In genomic region chr2:127704641-127705243, GRCh38 we compare ENCODE assay signal across 20 cellular contexts. TPM values are rescaled to one million over a fixed set of nuclear protein-coding genes. Genes with fewer than 3 reads are reported as not detected.
A peak's percentile ranks its signal among the peaks of the same experiment; 100 is the strongest.
DNase-seq lines count a peak whose midpoint lies in the region; ATAC-seq and TF ChIP-seq lines count a peak whose summit lies in the region.
"Had no signal": no experiment of that assay in that cellular context is flagged by ENCODE, and none has a peak within 500 bp of the region (broad histone marks: within the 10 kb centered on the region; RNA-seq: fewer than 3 reads in every experiment).

No MANE protein-coding gene starts in this region.

- no peak overlapping the region for H3K14ac ChIP-seq in IMR-90 (replicated peaks; ENCODE audit: low read depth, low read length)

- TF ChIP-seq RAD21 in IMR-90 (IDR thresholded peaks at IDR 0.05; ENCODE audit: low read length), result no peak

- H3K79me2 ChIP-seq in osteoblast (ENCODE audit: insufficient read depth, low read length), result peaks cover 18% of the 10 kb centered on the region

- no peak overlapping the region for H2AK5ac ChIP-seq in IMR-90 (ENCODE audit: low read depth, low read length)

- H2AFZ ChIP-seq in IMR-90 (replicated peaks; ENCODE audit: low read length, poor library complexity) (no peak overlapping the region), osteoblast (ENCODE audit: low read length) (no peak overlapping the region)

- H3K9me3 ChIP-seq in IMR-90 (ENCODE audit: control insufficient read depth, insufficient read depth, low read length) (no peaks in the 10 kb centered on the region), esophagus squamous epithelium (no peaks in the 10 kb centered on the region), osteoblast (ENCODE audit: low read depth, low read length) (no peaks in the 10 kb centered on the region)
- H3K9me3 ChIP-seq: gastroesophageal sphincter, ovary, tibial nerve had no signal

- BruUV-seq in IMR-90 (replicated peaks; lab: Mats Ljungman, UMichigan), result no TSS peak

- CTCF ChIA-PET in activated CD4-positive, alpha-beta memory T cell treated with anti-CD3 and anti-CD28 coated beads for 36 hours (lab: Charles Lee), result interaction anchor here (1.1 kb wide), 2 partner anchors 9 to 55 kb away, joined by 3 read pairs; no protein-coding TSS in a partner anchor
- CTCF ChIA-PET in activated CD4-positive, alpha-beta memory T cell treated with anti-CD3 and anti-CD28 coated beads, Interleukin-2, amount 10 ng/mL, durations not matched to agents 7 days and 5 days (lab: Charles Lee), result interaction anchor here (1.1 kb wide), 1 partner anchor 114 kb away, joined by 3 read pairs; no protein-coding TSS in a partner anchor
- CTCF ChIA-PET in IMR-90 (lab: Yijun Ruan, JAX), result no interaction called here

- no peak overlapping the region for H3K4ac ChIP-seq in IMR-90 (ENCODE audit: low read depth, low read length)

- H3K23ac ChIP-seq in IMR-90 (ENCODE audit: low read depth, low read length), result no peak overlapping the region

- peaks cover 11% of the 10 kb centered on the region; the same call in 1 of the 2 replicates for H4K20me1 ChIP-seq in IMR-90 (ENCODE audit: insufficient read depth, low read length)
- H4K20me1 ChIP-seq in osteoblast (ENCODE audit: insufficient read depth, low read length), result no peaks in the 10 kb centered on the region

- H4K91ac ChIP-seq in IMR-90 (ENCODE audit: insufficient read depth, low read depth, low read length), result no peak overlapping the region

- no peak overlapping the region for H4K5ac ChIP-seq in IMR-90 (ENCODE audit: low read depth, low read length)

- no peaks in the 10 kb centered on the region for H3K27me3 ChIP-seq in IMR-90 (ENCODE audit: control insufficient read depth, insufficient read depth, low read length)
- no peaks in the 10 kb centered on the region for H3K27me3 ChIP-seq in esophagus squamous epithelium
- no peaks in the 10 kb centered on the region for H3K27me3 ChIP-seq in osteoblast (ENCODE audit: insufficient read depth, low read length)
- H3K27me3 ChIP-seq: gastroesophageal sphincter, ovary, tibial nerve had no signal

- H3K4me3 ChIP-seq in IMR-90 (ENCODE audit: insufficient read depth, low read depth, low read length) (no peak overlapping the region), esophagus squamous epithelium (no peak overlapping the region), osteoblast (ENCODE audit: insufficient read depth, low read length) (no peak overlapping the region), coronary artery (no peak overlapping the region)
- H3K4me3 ChIP-seq: gastroesophageal sphincter, ovary, tibial nerve had no signal

- no peak overlapping the region for H4K8ac ChIP-seq in IMR-90 (ENCODE audit: low read depth in 2 of 2, low read length in 2 of 2)

- in situ Hi-C loops in IMR-90 (cut with MboI; ENCODE audit: low sequenced_read_pairs), result no loop called here

- H3K4me2 ChIP-seq in IMR-90 (ENCODE audit: low read depth, low read length) (no peak overlapping the region; the same call in 1 of the 2 replicates), osteoblast (ENCODE audit: insufficient read depth, low read length) (no peak overlapping the region)

- H3K27me3 Mint-ChIP-seq in activated CD4-positive, alpha-beta memory T cell treated with anti-CD3 and anti-CD28 coated beads for 36 hours, result no peaks in the 10 kb centered on the region
- no peaks in the 10 kb centered on the region for H3K27me3 Mint-ChIP-seq in activated CD4-positive, alpha-beta memory T cell treated with anti-CD3 and anti-CD28 coated beads, Interleukin-2, amount 10 ng/mL, durations not matched to agents 7 days and 5 days

- TF ChIP-seq POLR2A in IMR-90 (IDR thresholded peaks at IDR 0.05; ENCODE audit: low read depth, low read length) (no peak), esophagus squamous epithelium (IDR thresholded peaks at IDR 0.05) (no peak)

- intact Hi-C loops in activated CD4-positive, alpha-beta memory T cell treated with anti-CD3 and anti-CD28 coated beads for 36 hours (cut with micrococcal nuclease), result loop anchor here (5.0 kb wide), 5 partner anchors 33 to 323 kb away; partner anchors contain the start of genes MAP3K2, POLR2D and SAP130
- intact Hi-C loops in IMR-90 (cut with micrococcal nuclease), result loop anchor here (2.0 to 10.0 kb wide), 2 partner anchors 106 to 180 kb away; partner anchors contain the start of genes IWS1 and WDR33
- intact Hi-C loops in esophagus squamous epithelium (cut with DNase I), result no loop called here

- no peak overlapping the region; the same call in 1 of the 2 replicates for H3K18ac ChIP-seq in IMR-90 (ENCODE audit: low read depth, low read length)

- peaks cover 37% of the 10 kb centered on the region for H3K36me3 Mint-ChIP-seq in activated CD4-positive, alpha-beta memory T cell treated with anti-CD3 and anti-CD28 coated beads for 36 hours
- peaks cover 51% of the 10 kb centered on the region for H3K36me3 Mint-ChIP-seq in activated CD4-positive, alpha-beta memory T cell treated with anti-CD3 and anti-CD28 coated beads, Interleukin-2, amount 10 ng/mL, durations not matched to agents 7 days and 5 days (ENCODE audit: low read depth)

- ATAC-seq in IMR-90 (ENCODE audit: low read depth) (no peak), HG03135 (IDR thresholded peaks at IDR 0.05; ENCODE audit: unreplicated experiment) (no peak)

- peaks cover 14 to 50% of the 10 kb centered on the region in 2 experiments for H3K79me1 ChIP-seq in IMR-90 (ENCODE audit: low read depth in 1 of 2, low read length in 2 of 2)

- no peak overlapping the region for H2BK20ac ChIP-seq in IMR-90 (ENCODE audit: low read depth, low read length)

- dilution Hi-C loops in IMR-90 (cut with HindIII; ENCODE audit: low sequenced_read_pairs, unreplicated experiment), result no loop called here

- H2BK15ac ChIP-seq in IMR-90 (ENCODE audit: low read depth, low read length), result no peak overlapping the region

- H2BK5ac ChIP-seq in IMR-90 (ENCODE audit: low read depth, low read length, poor library complexity, severe bottlenecking), result no peak overlapping the region

- no peaks in the 10 kb centered on the region for H3K9me3 Mint-ChIP-seq in activated CD4-positive, alpha-beta memory T cell treated with anti-CD3 and anti-CD28 coated beads for 36 hours
- H3K9me3 Mint-ChIP-seq in activated CD4-positive, alpha-beta memory T cell treated with anti-CD3 and anti-CD28 coated beads, Interleukin-2, amount 10 ng/mL, durations not matched to agents 7 days and 5 days, result no peaks in the 10 kb centered on the region
- H3K9me3 Mint-ChIP-seq: T-helper 1 cell treated with Interleukin-12 subunit alpha and Interleukin-12 subunit beta and Interleukin-4 antibody, amounts not matched to agents 30 μg/mL and 1 μg/mL, for 36 hours had no signal

- H3K9me1 ChIP-seq in IMR-90 (ENCODE audit: insufficient read depth, low read length), result peaks cover 18% of the 10 kb centered on the region

- no peak overlapping the region for H3K56ac ChIP-seq in IMR-90 (ENCODE audit: extremely low read depth, insufficient read depth, low read length)

- H3K27ac ChIP-seq in IMR-90 (ENCODE audit: insufficient read depth, low read length) (peak overlapping the region; percentile 63; the same call in 1 of the 2 replicates), esophagus squamous epithelium (peak overlapping the region in 3 of 4 donors; percentile 9 to 31 (median 27)), osteoblast (ENCODE audit: low read depth, low read length) (no peak overlapping the region), coronary artery (peak overlapping the region in 1 of 2 donors; percentile 39)
- H3K27ac ChIP-seq: ovary, tibial nerve had no signal

- no peak for DNase-seq in activated CD4-positive, alpha-beta memory T cell treated with anti-CD3 and anti-CD28 coated beads for 36 hours
- no peak for DNase-seq in activated CD4-positive, alpha-beta memory T cell treated with anti-CD3 and anti-CD28 coated beads, Interleukin-2, amount 10 ng/mL, durations not matched to agents 7 days and 5 days
- DNase-seq in IMR-90, result no peak
- DNase-seq in esophagus squamous epithelium (lab: John Stamatoyannopoulos, UW), result no peak
- peak; percentile 56 for DNase-seq in osteoblast (ENCODE audit: insufficient read length, low spot score, missing footprints)
- no peak for DNase-seq in coronary artery (ENCODE audit: low spot score)
- DNase-seq in NK-92 treated with Interleukin-12 subunit alpha and Interleukin-12 subunit beta, amount 100 ng/mL, for 24 hours (lab: John Stamatoyannopoulos, UW), result no peak
- DNase-seq: activated CD4-positive, CD25-positive, alpha-beta regulatory T cell treated with anti-CD3 and anti-CD28 coated beads, Interleukin-2, amount 50 U/mL, for 72 hours; activated T-cell treated with anti-CD3 and anti-CD28 coated beads, Interleukin-2, amount 50 U/mL, for 1 hour; amniotic stem cell; cerebellar nuclear complex; midbrain; NCI-H774; ovary; stimulated activated CD4-positive, alpha-beta T cell treated with anti-CD3 and anti-CD28 coated beads, Interleukin-4, amount 100 ng/mL, for 24 hours had no signal

- H3K4me3 Mint-ChIP-seq in activated CD4-positive, alpha-beta memory T cell treated with anti-CD3 and anti-CD28 coated beads for 36 hours, result no peak overlapping the region
- no peak overlapping the region for H3K4me3 Mint-ChIP-seq in activated CD4-positive, alpha-beta memory T cell treated with anti-CD3 and anti-CD28 coated beads, Interleukin-2, amount 10 ng/mL, durations not matched to agents 7 days and 5 days
- H3K4me3 Mint-ChIP-seq: T-helper 1 cell treated with Interleukin-12 subunit alpha and Interleukin-12 subunit beta and Interleukin-4 antibody, amounts not matched to agents 30 μg/mL and 1 μg/mL, for 36 hours had no signal

- POLR2A ChIA-PET in activated CD4-positive, alpha-beta memory T cell treated with anti-CD3 and anti-CD28 coated beads for 36 hours (lab: Charles Lee), result interaction anchor here (0.6 to 0.9 kb wide), 2 partner anchors 178 to 320 kb away, joined by 3 to 4 read pairs; partner anchors contain the start of gene IWS1
- POLR2A ChIA-PET in activated CD4-positive, alpha-beta memory T cell treated with anti-CD3 and anti-CD28 coated beads, Interleukin-2, amount 10 ng/mL, durations not matched to agents 7 days and 5 days (lab: Charles Lee), result interaction anchor here (0.5 to 5.9 kb wide), 6 partner anchors 9 to 117 kb away, joined by 3 to 28 read pairs (median 4); no protein-coding TSS in a partner anchor
- POLR2A ChIA-PET in IMR-90 (lab: Charles Lee; ENCODE audit: unreplicated experiment), result interaction anchor here (0.5 kb wide), 1 partner anchor 94 kb away, joined by 5 read pairs; no protein-coding TSS in a partner anchor

- H3K36me3 ChIP-seq in IMR-90 (ENCODE audit: control insufficient read depth, insufficient read depth, low read length), result peaks cover 33% of the 10 kb centered on the region
- peaks cover 20 to 44% (median 21%) of the 10 kb centered on the region in 3 donors for H3K36me3 ChIP-seq in esophagus squamous epithelium
- H3K36me3 ChIP-seq in osteoblast (ENCODE audit: insufficient read depth, low read length), result peaks cover 27% of the 10 kb centered on the region
- H3K36me3 ChIP-seq: ovary had no signal

- peak overlapping the region; percentile 54 for H3K27ac Mint-ChIP-seq in activated CD4-positive, alpha-beta memory T cell treated with anti-CD3 and anti-CD28 coated beads for 36 hours
- H3K27ac Mint-ChIP-seq in activated CD4-positive, alpha-beta memory T cell treated with anti-CD3 and anti-CD28 coated beads, Interleukin-2, amount 10 ng/mL, durations not matched to agents 7 days and 5 days, result no peak overlapping the region
- H3K27ac Mint-ChIP-seq: T-helper 1 cell treated with Interleukin-12 subunit alpha and Interleukin-12 subunit beta and Interleukin-4 antibody, amounts not matched to agents 30 μg/mL and 1 μg/mL, for 36 hours had no signal

- no peak overlapping the region for H3K9ac ChIP-seq in IMR-90 (ENCODE audit: low read depth, low read length)

- no peak overlapping the region for H2AK9ac ChIP-seq in IMR-90 (replicated peaks; ENCODE audit: low read depth, low read length, poor library complexity)

- no peak overlapping the region for H2BK120ac ChIP-seq in IMR-90 (ENCODE audit: low read depth, low read length)

- no CpG with 5 or more reads among the region's 3 CpGs for WGBS in IMR-90 (ENCODE audit: extremely low coverage in 2 of 2, insufficient read length in 1 of 2), 2 experiments
- WGBS in esophagus squamous epithelium, 2 donors, result 62 to 77% methylated on average over 3 of the region's 3 CpGs

- H3K4me1 Mint-ChIP-seq in activated CD4-positive, alpha-beta memory T cell treated with anti-CD3 and anti-CD28 coated beads for 36 hours (ENCODE audit: low read depth), result peaks cover 37% of the 10 kb centered on the region
- peaks cover 39% of the 10 kb centered on the region for H3K4me1 Mint-ChIP-seq in activated CD4-positive, alpha-beta memory T cell treated with anti-CD3 and anti-CD28 coated beads, Interleukin-2, amount 10 ng/mL, durations not matched to agents 7 days and 5 days

- TF ChIP-seq CTCF in IMR-90 (conservative IDR thresholded peaks at IDR 0.05; ENCODE audit: low read depth, low read length) (no peak), esophagus squamous epithelium (IDR thresholded peaks at IDR 0.05) (no peak), osteoblast (IDR thresholded peaks at IDR 0.05; ENCODE audit: extremely low read depth, low read depth, low read length) (no peak), coronary artery (IDR thresholded peaks at IDR 0.05) (no peak)

- H3K4me1 ChIP-seq in IMR-90 (ENCODE audit: control insufficient read depth, insufficient read depth, low read length), result peaks cover 8% of the 10 kb centered on the region
- H3K4me1 ChIP-seq in esophagus squamous epithelium, result peaks cover 10 to 66% (median 35%) of the 10 kb centered on the region in 3 donors
- H3K4me1 ChIP-seq in osteoblast (ENCODE audit: insufficient read depth, low read length), result peaks cover 4% of the 10 kb centered on the region

RNA-seq across cellular contexts. Expression of gene SFT2D3, which starts 3.4 kb away (rescaled TPM):
- total RNA-seq in activated CD4-positive, alpha-beta memory T cell treated with anti-CD3 and anti-CD28 coated beads for 36 hours, result 1 to 10 TPM; 3.1 to 3.6 TPM
- total RNA-seq in activated CD4-positive, alpha-beta memory T cell treated with anti-CD3 and anti-CD28 coated beads, Interleukin-2, amount 10 ng/mL, durations not matched to agents 7 days and 5 days, result 1 to 10 TPM; 5.2 to 5.8 TPM
- 2.5 and 3.9 TPM in 2 replicates for total RNA-seq in IMR-90 (2012; rRNA removed)
- 3.1 TPM in 2 replicates for polyA plus RNA-seq in IMR-90 (2012; rRNA removed)
- 1.4 and 1.8 TPM in 2 replicates for polyA plus RNA-seq in IMR-90 (2012; cell fraction: cytosol; rRNA removed)
- polyA plus RNA-seq in IMR-90 (2012; cell fraction: nucleus; rRNA removed; ENCODE audit: low replicate concordance), result 1.3 TPM in 2 replicates
- 10 to 100 TPM in 1 of 4 donors, 1 to 10 TPM in 3; 3.3 to 10.5 (median 5.9) TPM for total RNA-seq in esophagus squamous epithelium
- total RNA-seq in osteoblast, result 5.8 and 6.5 TPM in 2 replicates

RNA-seq across cellular contexts. Expression of gene LIMS2, which starts 29.4 kb away (rescaled TPM):
- total RNA-seq in activated CD4-positive, alpha-beta memory T cell treated with anti-CD3 and anti-CD28 coated beads for 36 hours, result 10 to 100 TPM; 12.3 to 13.1 TPM
- total RNA-seq in activated CD4-positive, alpha-beta memory T cell treated with anti-CD3 and anti-CD28 coated beads, Interleukin-2, amount 10 ng/mL, durations not matched to agents 7 days and 5 days, result 10 to 100 TPM; 15.0 to 15.5 TPM
- 1.1 and 1.3 TPM in 2 replicates for total RNA-seq in IMR-90 (2012; rRNA removed)
- polyA plus RNA-seq in IMR-90 (2012; rRNA removed), result 17.8 and 18.8 TPM in 2 replicates
- 22.3 and 23.6 TPM in 2 replicates for polyA plus RNA-seq in IMR-90 (2012; cell fraction: cytosol; rRNA removed)
- polyA plus RNA-seq in IMR-90 (2012; cell fraction: nucleus; rRNA removed; ENCODE audit: low replicate concordance), result 69.0 and 120 TPM in 2 replicates
- total RNA-seq in esophagus squamous epithelium, result 10 to 100 TPM in 1 of 4 donors, 1 to 10 TPM in 3; 2.4 to 29.6 (median 5.9) TPM
- 11.2 and 14.8 TPM in 2 replicates for total RNA-seq in osteoblast

RNA-seq across cellular contexts. Expression of gene GPR17, which starts 58.8 kb away (rescaled TPM):
- not detected for total RNA-seq in activated CD4-positive, alpha-beta memory T cell treated with anti-CD3 and anti-CD28 coated beads for 36 hours
- total RNA-seq in activated CD4-positive, alpha-beta memory T cell treated with anti-CD3 and anti-CD28 coated beads, Interleukin-2, amount 10 ng/mL, durations not matched to agents 7 days and 5 days, result not detected
- total RNA-seq in IMR-90 (2012; rRNA removed) (not detected in 2 replicates), esophagus squamous epithelium (not detected), osteoblast (not detected in 2 replicates)
- polyA plus RNA-seq in IMR-90 (2012; rRNA removed), result not detected in 2 replicates
- not detected in 2 replicates for polyA plus RNA-seq in IMR-90 (2012; cell fraction: cytosol; rRNA removed)
- 0.04 TPM in 1 of 2 replicates, not detected in the other for polyA plus RNA-seq in IMR-90 (2012; cell fraction: nucleus; rRNA removed; ENCODE audit: low replicate concordance)
- total RNA-seq: H4, ovary had no signal
